24 cellular contexts compared by ENCODE assay signal in the genomic region with DNA sequence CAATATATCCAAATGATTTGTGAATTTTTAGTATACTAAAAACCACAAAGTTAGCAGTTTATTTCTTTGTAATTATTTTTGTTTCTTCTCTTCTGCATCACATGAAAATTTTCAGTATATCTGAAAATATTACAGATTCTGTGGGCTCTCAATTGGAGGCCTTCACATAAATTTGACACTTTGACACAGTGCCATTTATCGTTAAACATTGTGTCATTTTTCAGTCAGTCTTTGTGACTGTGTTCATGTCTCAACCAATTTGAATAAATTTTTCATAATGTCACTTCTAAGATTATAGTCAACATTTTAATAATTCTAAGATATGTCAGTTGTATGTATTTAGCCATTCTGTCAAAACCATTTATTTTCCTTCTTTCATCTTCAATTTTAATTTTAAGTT.
"Had no signal": no experiment of that assay in that cellular context is flagged by ENCODE, and none has a peak within 500 bp of the region (broad histone marks: within the 10 kb centered on the region; RNA-seq: fewer than 3 reads in every experiment).

No MANE protein-coding gene starts in this region.

- DNase-seq: stimulated activated CD4-positive, alpha-beta T cell treated with anti-CD3 and anti-CD28 coated beads, Interleukin-2, amount 100 ng/mL, for 48 hours; stimulated activated CD4-positive, alpha-beta T cell treated with anti-CD3 and anti-CD28 coated beads, Interleukin-4, amount 100 ng/mL, for 1 hour; stimulated activated CD4-positive, alpha-beta T cell treated with anti-CD3 and anti-CD28 coated beads, Interleukin-4, amount 100 ng/mL, for 24 hours; stimulated activated CD4-positive, alpha-beta T cell treated with anti-CD3 and anti-CD28 coated beads, Interleukin-4, amount 100 ng/mL, for 4 hours; stimulated activated CD8-positive, alpha-beta memory T cell treated with anti-CD3 and anti-CD28 coated beads, Interleukin-4, amount 100 ng/mL, for 48 hours; stimulated activated naive B cell treated with anti-CD40 and anti-IgM and Interleukin-4, amounts not matched to agents 10 μg/mL and 1 μg/mL and 100 μg/mL, for 72 hours; stimulated activated naive CD4-positive, alpha-beta T cell; stimulated activated naive CD4-positive, alpha-beta T cell treated with Interleukin-2 at 50 U/mL for 16 hours; stimulated activated naive CD8-positive, alpha-beta T cell treated with anti-CD3 and anti-CD28 coated beads, Interleukin-15, amount 100 ng/mL, for 72 hours; stimulated activated naive CD8-positive, alpha-beta T cell treated with anti-CD3 and anti-CD28 coated beads, Interleukin-15, Interleukin-2, amounts not matched to agents 100 U/mL and 50 U/mL, for 24 hours; stomach; substantia nigra; testis; thyroid gland; tibial artery; transverse colon; trophoblast cell; upper lobe of left lung; upper lobe of right lung; uterus had no signal

- H3K9me3 ChIP-seq: stomach, suprapubic skin, testis, thoracic aorta, thyroid gland, tibial artery, tibial nerve, transverse colon, upper lobe of left lung, upper lobe of right lung, uterus, vagina had no signal

- H3K4me3 ChIP-seq: stomach, suprapubic skin, testis, thoracic aorta, thyroid gland, tibial artery, tibial nerve, transverse colon, upper lobe of left lung, upper lobe of right lung, uterus, vagina had no signal

- H3K27ac ChIP-seq: stomach, suprapubic skin, testis, thoracic aorta, thyroid gland, tibial artery, tibial nerve, transverse colon, upper lobe of left lung, upper lobe of right lung, uterus, vagina had no signal

- H3K27me3 ChIP-seq: stomach, suprapubic skin, testis, thyroid gland, tibial artery, tibial nerve, transverse colon, upper lobe of left lung, upper lobe of right lung, uterus, vagina had no signal

- H3K36me3 ChIP-seq: stomach, suprapubic skin, thoracic aorta, thyroid gland, tibial artery, tibial nerve, transverse colon, upper lobe of left lung, upper lobe of right lung, uterus, vagina had no signal
